In genomic region chr1:246632584-246633168, GRCh38 we compare ENCODE assay signal across 1 cellular context.
TF ChIP-seq lines count a peak whose summit lies in the region.

No MANE protein-coding gene starts in this region.

TF ChIP-seq in H1, 55 proteins besides CTCF, POLR2A, EP300 and RAD21 (continued from another document):
- TF ChIP-seq USF2 (IDR thresholded peaks at IDR 0.05; ENCODE audit: low read length) (no peak), JUND (IDR thresholded peaks at IDR 0.05; ENCODE audit: low read length) (no peak), ATF2 (IDR thresholded peaks at IDR 0.05; ENCODE audit: low read length) (no peak), CTBP2 (IDR thresholded peaks at IDR 0.05; ENCODE audit: borderline replicate concordance, insufficient read depth, insufficient read length, low read length) (no peak)
